In the genomic region with DNA sequence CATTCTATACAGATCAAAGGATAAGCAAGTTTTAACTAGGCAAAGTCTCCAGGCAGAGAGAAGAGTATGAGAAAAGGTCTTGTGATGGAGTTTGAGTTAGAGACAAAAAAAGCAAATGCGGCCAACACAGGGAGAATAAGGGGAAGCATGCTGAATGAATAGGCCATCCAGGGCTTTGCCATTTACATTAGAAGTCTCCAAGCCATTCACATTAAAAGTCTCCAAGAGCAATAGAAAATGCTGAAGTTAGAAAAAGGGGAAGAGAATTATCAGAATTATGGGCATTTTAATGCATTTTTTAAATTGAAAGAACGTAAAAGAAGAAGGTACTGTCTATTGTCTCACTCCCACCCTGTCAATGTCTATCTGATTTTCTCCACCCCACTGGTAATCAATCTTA, we compare ENCODE assay signal across 1 cellular context.
TF ChIP-seq lines count a peak whose summit lies in the region.

No MANE protein-coding gene starts in this region.

TF ChIP-seq in K562, 482 proteins besides CTCF, POLR2A, EP300 and RAD21 (continued from another document):
- TF ChIP-seq, protein P1, sequence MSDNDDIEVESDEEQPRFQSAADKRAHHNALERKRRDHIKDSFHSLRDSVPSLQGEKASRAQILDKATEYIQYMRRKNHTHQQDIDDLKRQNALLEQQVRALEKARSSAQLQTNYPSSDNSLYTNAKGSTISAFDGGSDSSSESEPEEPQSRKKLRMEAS (CRISPR knock-in tag; IDR thresholded peaks at IDR 0.05) = no peak
